In genomic region chr5:173329370-173330150, GRCh38 we compare ENCODE assay signal across 1 cellular context.
TF ChIP-seq lines count a peak whose summit lies in the region.

No MANE protein-coding gene starts in this region.

TF ChIP-seq in HepG2, 621 proteins besides CTCF, POLR2A, EP300 and RAD21 (continued from another document and continues in another):
- TF ChIP-seq ZNF674 (CRISPR knock-in tag; IDR thresholded peaks at IDR 0.05; ENCODE audit: low read depth) (no peak), ZNF598 (CRISPR knock-in tag; IDR thresholded peaks at IDR 0.05; ENCODE audit: borderline replicate concordance) (no peak), NR2C2 (CRISPR knock-in tag; IDR thresholded peaks at IDR 0.05; ENCODE audit: borderline replicate concordance) (0 out of 2 replicates have a peak, but pooled peaks have one; percentile 32), MTA1 (CRISPR knock-in tag; IDR thresholded peaks at IDR 0.05; ENCODE audit: borderline replicate concordance) (no peak), KMT2B (CRISPR knock-in tag; IDR thresholded peaks at IDR 0.05) (peak; percentile 26; the same call in 1 of the 2 replicates), DMTF1 (CRISPR knock-in tag; IDR thresholded peaks at IDR 0.05) (no peak), MATR3 (CRISPR knock-in tag; IDR thresholded peaks at IDR 0.05) (no peak), LRRFIP1 (CRISPR knock-in tag; conservative IDR thresholded peaks at IDR 0.05) (no peak), ARNTL (CRISPR knock-in tag; IDR thresholded peaks at IDR 0.05) (peak; percentile 94), SALL1 (CRISPR knock-in tag; IDR thresholded peaks at IDR 0.05) (peak; percentile 91), THYN1 (CRISPR knock-in tag; IDR thresholded peaks at IDR 0.05; ENCODE audit: borderline replicate concordance, low read depth) (no peak), ZFP36L1 (CRISPR knock-in tag; IDR thresholded peaks at IDR 0.05) (peak; percentile 52; the same call in 1 of the 2 replicates), TGIF2 (CRISPR knock-in tag; IDR thresholded peaks at IDR 0.05) (0 out of 2 replicates have a peak, but pooled peaks have one; percentile 26), ZBTB7A (CRISPR knock-in tag; IDR thresholded peaks at IDR 0.05) (peak; percentile 68), SIN3A (IDR thresholded peaks at IDR 0.05; ENCODE audit: borderline replicate concordance, low read depth, low read length) (no peak), HMG20B (CRISPR knock-in tag; conservative IDR thresholded peaks at IDR 0.05) (peak; percentile 59), ONECUT2 (CRISPR knock-in tag; IDR thresholded peaks at IDR 0.05) (no peak), ZNF670 (CRISPR knock-in tag; IDR thresholded peaks at IDR 0.05; ENCODE audit: borderline replicate concordance) (no peak), ZSCAN30 (CRISPR knock-in tag; IDR thresholded peaks at IDR 0.05) (no peak), ZNF75D (CRISPR knock-in tag; IDR thresholded peaks at IDR 0.05; ENCODE audit: borderline replicate concordance) (no peak), THAP11 (CRISPR knock-in tag; IDR thresholded peaks at IDR 0.05) (peak; percentile 58), MED8 (CRISPR knock-in tag; IDR thresholded peaks at IDR 0.05; ENCODE audit: insufficient replicate concordance) (no peak), PBX2 (CRISPR knock-in tag; IDR thresholded peaks at IDR 0.05) (no peak), ZEB1 (IDR thresholded peaks at IDR 0.05; ENCODE audit: insufficient replicate concordance, low read depth) (peak; percentile 73), ZNF703 (CRISPR knock-in tag; IDR thresholded peaks at IDR 0.05; ENCODE audit: borderline replicate concordance) (peak; percentile 18; the same call in 1 of the 2 replicates), ZNF337 (CRISPR knock-in tag; IDR thresholded peaks at IDR 0.05; ENCODE audit: borderline replicate concordance, low read depth) (no peak), PAWR (CRISPR knock-in tag; IDR thresholded peaks at IDR 0.05; ENCODE audit: borderline replicate concordance) (no peak), TAF1 (CRISPR knock-in tag; IDR thresholded peaks at IDR 0.05) (peak; percentile 64), SATB2 (CRISPR knock-in tag; IDR thresholded peaks at IDR 0.05) (no peak), ZNF326 (CRISPR knock-in tag; IDR thresholded peaks at IDR 0.05; ENCODE audit: borderline replicate concordance) (no peak), CCDC6 (CRISPR knock-in tag; IDR thresholded peaks at IDR 0.05) (peak; percentile 83), U2AF1 (optimal IDR thresholded peaks at IDR 0.05; ENCODE audit: low read depth, low read length) (no peak), TCF7L2 (IDR thresholded peaks at IDR 0.05; ENCODE audit: low read depth, low read length) (no peak)
- TF ChIP-seq, protein P1, sequence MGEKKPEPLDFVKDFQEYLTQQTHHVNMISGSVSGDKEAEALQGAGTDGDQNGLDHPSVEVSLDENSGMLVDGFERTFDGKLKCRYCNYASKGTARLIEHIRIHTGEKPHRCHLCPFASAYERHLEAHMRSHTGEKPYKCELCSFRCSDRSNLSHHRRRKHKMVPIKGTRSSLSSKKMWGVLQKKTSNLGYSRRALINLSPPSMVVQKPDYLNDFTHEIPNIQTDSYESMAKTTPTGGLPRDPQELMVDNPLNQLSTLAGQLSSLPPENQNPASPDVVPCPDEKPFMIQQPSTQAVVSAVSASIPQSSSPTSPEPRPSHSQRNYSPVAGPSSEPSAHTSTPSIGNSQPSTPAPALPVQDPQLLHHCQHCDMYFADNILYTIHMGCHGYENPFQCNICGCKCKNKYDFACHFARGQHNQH (CRISPR knock-in tag; IDR thresholded peaks at IDR 0.05) = no peak; the same call in 1 of the 2 replicates
- TF ChIP-seq, protein P2, sequence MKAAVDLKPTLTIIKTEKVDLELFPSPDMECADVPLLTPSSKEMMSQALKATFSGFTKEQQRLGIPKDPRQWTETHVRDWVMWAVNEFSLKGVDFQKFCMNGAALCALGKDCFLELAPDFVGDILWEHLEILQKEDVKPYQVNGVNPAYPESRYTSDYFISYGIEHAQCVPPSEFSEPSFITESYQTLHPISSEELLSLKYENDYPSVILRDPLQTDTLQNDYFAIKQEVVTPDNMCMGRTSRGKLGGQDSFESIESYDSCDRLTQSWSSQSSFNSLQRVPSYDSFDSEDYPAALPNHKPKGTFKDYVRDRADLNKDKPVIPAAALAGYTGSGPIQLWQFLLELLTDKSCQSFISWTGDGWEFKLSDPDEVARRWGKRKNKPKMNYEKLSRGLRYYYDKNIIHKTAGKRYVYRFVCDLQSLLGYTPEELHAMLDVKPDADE (CRISPR knock-in tag; IDR thresholded peaks at IDR 0.05) = no peak
- TF ChIP-seq, protein P3, sequence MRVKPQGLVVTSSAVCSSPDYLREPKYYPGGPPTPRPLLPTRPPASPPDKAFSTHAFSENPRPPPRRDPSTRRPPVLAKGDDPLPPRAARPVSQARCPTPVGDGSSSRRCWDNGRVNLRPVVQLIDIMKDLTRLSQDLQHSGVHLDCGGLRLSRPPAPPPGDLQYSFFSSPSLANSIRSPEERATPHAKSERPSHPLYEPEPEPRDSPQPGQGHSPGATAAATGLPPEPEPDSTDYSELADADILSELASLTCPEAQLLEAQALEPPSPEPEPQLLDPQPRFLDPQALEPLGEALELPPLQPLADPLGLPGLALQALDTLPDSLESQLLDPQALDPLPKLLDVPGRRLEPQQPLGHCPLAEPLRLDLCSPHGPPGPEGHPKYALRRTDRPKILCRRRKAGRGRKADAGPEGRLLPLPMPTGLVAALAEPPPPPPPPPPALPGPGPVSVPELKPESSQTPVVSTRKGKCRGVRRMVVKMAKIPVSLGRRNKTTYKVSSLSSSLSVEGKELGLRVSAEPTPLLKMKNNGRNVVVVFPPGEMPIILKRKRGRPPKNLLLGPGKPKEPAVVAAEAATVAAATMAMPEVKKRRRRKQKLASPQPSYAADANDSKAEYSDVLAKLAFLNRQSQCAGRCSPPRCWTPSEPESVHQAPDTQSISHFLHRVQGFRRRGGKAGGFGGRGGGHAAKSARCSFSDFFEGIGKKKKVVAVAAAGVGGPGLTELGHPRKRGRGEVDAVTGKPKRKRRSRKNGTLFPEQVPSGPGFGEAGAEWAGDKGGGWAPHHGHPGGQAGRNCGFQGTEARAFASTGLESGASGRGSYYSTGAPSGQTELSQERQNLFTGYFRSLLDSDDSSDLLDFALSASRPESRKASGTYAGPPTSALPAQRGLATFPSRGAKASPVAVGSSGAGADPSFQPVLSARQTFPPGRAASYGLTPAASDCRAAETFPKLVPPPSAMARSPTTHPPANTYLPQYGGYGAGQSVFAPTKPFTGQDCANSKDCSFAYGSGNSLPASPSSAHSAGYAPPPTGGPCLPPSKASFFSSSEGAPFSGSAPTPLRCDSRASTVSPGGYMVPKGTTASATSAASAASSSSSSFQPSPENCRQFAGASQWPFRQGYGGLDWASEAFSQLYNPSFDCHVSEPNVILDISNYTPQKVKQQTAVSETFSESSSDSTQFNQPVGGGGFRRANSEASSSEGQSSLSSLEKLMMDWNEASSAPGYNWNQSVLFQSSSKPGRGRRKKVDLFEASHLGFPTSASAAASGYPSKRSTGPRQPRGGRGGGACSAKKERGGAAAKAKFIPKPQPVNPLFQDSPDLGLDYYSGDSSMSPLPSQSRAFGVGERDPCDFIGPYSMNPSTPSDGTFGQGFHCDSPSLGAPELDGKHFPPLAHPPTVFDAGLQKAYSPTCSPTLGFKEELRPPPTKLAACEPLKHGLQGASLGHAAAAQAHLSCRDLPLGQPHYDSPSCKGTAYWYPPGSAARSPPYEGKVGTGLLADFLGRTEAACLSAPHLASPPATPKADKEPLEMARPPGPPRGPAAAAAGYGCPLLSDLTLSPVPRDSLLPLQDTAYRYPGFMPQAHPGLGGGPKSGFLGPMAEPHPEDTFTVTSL (CRISPR knock-in tag; IDR thresholded peaks at IDR 0.05; ENCODE audit: borderline replicate concordance) = peak; percentile 62
- TF ChIP-seq, protein P4, sequence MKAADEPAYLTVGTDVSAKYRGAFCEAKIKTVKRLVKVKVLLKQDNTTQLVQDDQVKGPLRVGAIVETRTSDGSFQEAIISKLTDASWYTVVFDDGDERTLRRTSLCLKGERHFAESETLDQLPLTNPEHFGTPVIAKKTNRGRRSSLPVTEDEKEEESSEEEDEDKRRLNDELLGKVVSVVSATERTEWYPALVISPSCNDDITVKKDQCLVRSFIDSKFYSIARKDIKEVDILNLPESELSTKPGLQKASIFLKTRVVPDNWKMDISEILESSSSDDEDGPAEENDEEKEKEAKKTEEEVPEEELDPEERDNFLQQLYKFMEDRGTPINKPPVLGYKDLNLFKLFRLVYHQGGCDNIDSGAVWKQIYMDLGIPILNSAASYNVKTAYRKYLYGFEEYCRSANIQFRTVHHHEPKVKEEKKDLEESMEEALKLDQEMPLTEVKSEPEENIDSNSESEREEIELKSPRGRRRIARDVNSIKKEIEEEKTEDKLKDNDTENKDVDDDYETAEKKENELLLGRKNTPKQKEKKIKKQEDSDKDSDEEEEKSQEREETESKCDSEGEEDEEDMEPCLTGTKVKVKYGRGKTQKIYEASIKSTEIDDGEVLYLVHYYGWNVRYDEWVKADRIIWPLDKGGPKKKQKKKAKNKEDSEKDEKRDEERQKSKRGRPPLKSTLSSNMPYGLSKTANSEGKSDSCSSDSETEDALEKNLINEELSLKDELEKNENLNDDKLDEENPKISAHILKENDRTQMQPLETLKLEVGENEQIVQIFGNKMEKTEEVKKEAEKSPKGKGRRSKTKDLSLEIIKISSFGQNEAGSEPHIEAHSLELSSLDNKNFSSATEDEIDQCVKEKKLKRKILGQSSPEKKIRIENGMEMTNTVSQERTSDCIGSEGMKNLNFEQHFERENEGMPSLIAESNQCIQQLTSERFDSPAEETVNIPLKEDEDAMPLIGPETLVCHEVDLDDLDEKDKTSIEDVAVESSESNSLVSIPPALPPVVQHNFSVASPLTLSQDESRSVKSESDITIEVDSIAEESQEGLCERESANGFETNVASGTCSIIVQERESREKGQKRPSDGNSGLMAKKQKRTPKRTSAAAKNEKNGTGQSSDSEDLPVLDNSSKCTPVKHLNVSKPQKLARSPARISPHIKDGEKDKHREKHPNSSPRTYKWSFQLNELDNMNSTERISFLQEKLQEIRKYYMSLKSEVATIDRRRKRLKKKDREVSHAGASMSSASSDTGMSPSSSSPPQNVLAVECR (CRISPR knock-in tag; IDR thresholded peaks at IDR 0.05; ENCODE audit: borderline replicate concordance) = peak; percentile 77
- TF ChIP-seq, protein P5, sequence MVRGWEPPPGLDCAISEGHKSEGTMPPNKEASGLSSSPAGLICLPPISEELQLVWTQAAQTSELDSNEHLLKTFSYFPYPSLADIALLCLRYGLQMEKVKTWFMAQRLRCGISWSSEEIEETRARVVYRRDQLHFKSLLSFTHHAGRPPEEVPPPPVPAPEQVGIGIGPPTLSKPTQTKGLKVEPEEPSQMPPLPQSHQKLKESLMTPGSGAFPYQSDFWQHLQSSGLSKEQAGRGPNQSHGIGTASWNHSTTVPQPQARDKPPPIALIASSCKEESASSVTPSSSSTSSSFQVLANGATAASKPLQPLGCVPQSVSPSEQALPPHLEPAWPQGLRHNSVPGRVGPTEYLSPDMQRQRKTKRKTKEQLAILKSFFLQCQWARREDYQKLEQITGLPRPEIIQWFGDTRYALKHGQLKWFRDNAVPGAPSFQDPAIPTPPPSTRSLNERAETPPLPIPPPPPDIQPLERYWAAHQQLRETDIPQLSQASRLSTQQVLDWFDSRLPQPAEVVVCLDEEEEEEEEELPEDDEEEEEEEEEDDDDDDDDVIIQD (CRISPR knock-in tag; IDR thresholded peaks at IDR 0.05; ENCODE audit: low read depth) = no peak
